In the genomic region with DNA sequence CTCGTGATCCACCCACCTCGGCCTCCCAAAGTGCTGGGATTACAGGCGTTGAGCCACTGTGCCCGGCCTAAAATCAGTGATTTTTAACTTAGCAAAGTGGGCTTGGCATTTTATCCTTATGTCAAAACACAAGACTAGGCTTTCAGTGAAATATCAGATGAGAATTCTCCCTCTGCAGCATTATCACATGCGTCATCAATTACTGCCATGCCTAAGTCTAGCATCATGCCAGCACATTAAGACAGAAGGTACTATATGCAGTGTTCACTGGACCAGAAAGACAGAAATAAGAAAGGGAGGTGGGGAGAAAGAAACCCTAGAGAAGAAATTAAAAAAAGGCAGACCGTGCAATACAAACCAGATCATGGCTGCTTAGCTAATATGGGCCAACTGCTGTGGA, we compare ENCODE assay signal across 16 cellular contexts.
"Had no signal": no experiment of that assay in that cellular context is flagged by ENCODE, and none has a peak within 500 bp of the region (broad histone marks: within the 10 kb centered on the region; RNA-seq: fewer than 3 reads in every experiment).

No MANE protein-coding gene starts in this region.

- H3K4me3 ChIP-seq: adrenal gland, esophagus muscularis mucosa, left lung, right atrium auricular region, thyroid gland had no signal

- DNase-seq: activated CD4-positive, alpha-beta T cell treated with anti-CD3 and anti-CD28 coated beads, Interleukin-2, amount 10 ng/mL, durations not matched to agents 24 days and 14 days; activated CD4-positive, CD25-positive, alpha-beta regulatory T cell; activated CD8-positive, alpha-beta memory T cell treated with anti-CD3 and anti-CD28 coated beads, Interleukin-2, amount 50 U/mL, for 4 hours; activated effector memory CD4-positive, alpha-beta T cell treated with anti-CD3 and anti-CD28 coated beads, Interleukin-2, amount 50 U/mL, for 16 hours; activated T-cell treated with anti-CD3 and anti-CD28 coated beads, Interleukin-2, amount 50 U/mL, for 48 hours; adrenal gland; dermis blood vessel endothelial cell; effector memory CD4-positive, alpha-beta T cell; foreskin melanocyte; hypothalamus; left lung; stimulated activated CD4-positive, alpha-beta T cell treated with anti-CD3 and anti-CD28 coated beads, Interleukin-2, amount 100 ng/mL, for 24 hours; stimulated activated naive CD4-positive, alpha-beta T cell treated with Interleukin-2 at 50 U/mL for 16 hours; thyroid gland had no signal

- H3K9me3 ChIP-seq: adrenal gland, esophagus muscularis mucosa, left lung, right atrium auricular region, thyroid gland had no signal

- H3K27me3 ChIP-seq: adrenal gland, esophagus muscularis mucosa, left lung, right atrium auricular region, thyroid gland had no signal

- H3K4me1 ChIP-seq: left lung, thyroid gland had no signal

- H3K27ac ChIP-seq: adrenal gland, esophagus muscularis mucosa, left lung, right atrium auricular region, thyroid gland had no signal

- ATAC-seq: left lung had no signal

- H3K36me3 ChIP-seq: adrenal gland had no signal
